9 cellular contexts compared by ENCODE assay signal in the genomic region with DNA sequence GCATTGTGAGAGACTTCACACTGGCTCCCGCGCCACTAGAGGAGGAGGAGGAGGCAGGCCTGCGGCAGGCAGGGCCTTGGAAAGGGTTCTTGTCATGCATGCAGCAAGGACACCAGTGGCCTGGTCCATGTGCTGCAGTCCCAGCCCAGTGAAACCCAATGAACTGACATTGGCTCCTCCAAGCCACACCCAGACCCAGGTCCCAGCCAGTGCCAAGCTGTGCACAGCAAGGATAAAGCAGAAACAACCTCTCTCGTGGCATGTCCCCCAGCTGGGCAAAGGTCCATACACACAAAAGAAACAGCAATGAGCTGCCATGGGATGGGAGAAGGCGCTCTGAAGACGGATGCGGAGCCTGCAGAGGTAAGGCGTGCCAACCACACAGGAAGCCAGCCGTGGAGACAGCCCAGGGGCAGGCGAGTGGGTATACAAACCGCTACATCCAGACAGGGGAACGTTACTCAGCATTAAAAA.
A peak's percentile ranks its signal among the peaks of the same experiment; 100 is the strongest.
DNase-seq lines count a peak whose midpoint lies in the region; ATAC-seq and TF ChIP-seq lines count a peak whose summit lies in the region.
"Had no signal": no experiment of that assay in that cellular context is flagged by ENCODE, and none has a peak within 500 bp of the region (broad histone marks: within the 10 kb centered on the region; RNA-seq: fewer than 3 reads in every experiment).

No MANE protein-coding gene starts in this region.

- H3K27me3 Mint-ChIP-seq in CD4-positive, alpha-beta T cell = no peaks in the 10 kb centered on the region
- H3K27me3 Mint-ChIP-seq in activated T-helper 1 cell treated with anti-CD3 and anti-CD28 coated beads, Interleukin-12 subunit alpha, Interleukin-12 subunit beta, Interleukin-2, Interleukin-4 antibody, amounts not matched to agents 30 ng/mL and 10 ng/mL and 1 ng/mL, durations not matched to agents 14 hours and 24 hours and 36 hours (ENCODE audit: insufficient read depth) = no peaks in the 10 kb centered on the region
- no peaks in the 10 kb centered on the region for H3K27me3 Mint-ChIP-seq in naive thymus-derived CD8-positive, alpha-beta T cell
- H3K27me3 Mint-ChIP-seq in mesothelial cell of epicardium (ENCODE audit: low read depth) (no peaks in the 10 kb centered on the region), HFFc6 (ENCODE audit: insufficient read depth) (peaks cover 12% of the 10 kb centered on the region)

- POLR2A ChIA-PET in CD4-positive, alpha-beta T cell (lab: Charles Lee) = interaction anchor here (0.8 to 2.9 kb wide), 17 partner anchors 10 to 140 kb away, joined by 3 to 14 read pairs (median 4); partner anchors contain the start of gene SECISBP2
- POLR2A ChIA-PET in naive thymus-derived CD8-positive, alpha-beta T cell (lab: Charles Lee) = interaction anchor here (0.6 to 3.1 kb wide), 12 partner anchors 10 to 140 kb away, joined by 3 to 14 read pairs (median 4); no protein-coding TSS in a partner anchor

- peak overlapping the region; percentile 75 for H3K4me3 Mint-ChIP-seq in CD4-positive, alpha-beta T cell
- peak overlapping the region; percentile 75 for H3K4me3 Mint-ChIP-seq in activated T-helper 1 cell treated with anti-CD3 and anti-CD28 coated beads, Interleukin-12 subunit alpha, Interleukin-12 subunit beta, Interleukin-2, Interleukin-4 antibody, amounts not matched to agents 30 ng/mL and 10 ng/mL and 1 ng/mL, durations not matched to agents 14 hours and 24 hours and 36 hours
- H3K4me3 Mint-ChIP-seq in naive thymus-derived CD8-positive, alpha-beta T cell = peak overlapping the region; percentile 34 to 85 (median 74)
- H3K4me3 Mint-ChIP-seq in mesothelial cell of epicardium (no peak overlapping the region), HFFc6 (no peak overlapping the region)

- DNase-seq in CD4-positive, alpha-beta T cell = peak; percentile 57 to 78 (median 72)
- DNase-seq in NB4 (ENCODE audit: low read depth) (peak; percentile 61), NCI-H2227 treated with DMSO at 0.1 percent for 48 hours (lab: John Stamatoyannopoulos, UW) (no peak), mesothelial cell of epicardium (ENCODE audit: low spot score in 2 of 2, unreplicated experiment in 2 of 2) (no peak), amniotic stem cell (lab: John Stamatoyannopoulos, UW) (no peak), HFFc6 (no peak)
- peak; percentile 61 for DNase-seq in activated T-helper 1 cell treated with anti-CD3 and anti-CD28 coated beads, Interleukin-12 subunit alpha, Interleukin-12 subunit beta, Interleukin-2, Interleukin-4 antibody, amounts not matched to agents 30 ng/mL and 10 ng/mL and 1 ng/mL, durations not matched to agents 14 hours and 24 hours and 36 hours (ENCODE audit: low spot score)
- peak; percentile 40 to 80 (median 64) for DNase-seq in naive thymus-derived CD8-positive, alpha-beta T cell
- DNase-seq: GM23248 had no signal

- H3K4me3 ChIP-seq in NB4 (ENCODE audit: low read depth, low read length) = no peak overlapping the region
- H3K4me3 ChIP-seq: GM23248 had no signal

- H3K9me3 ChIP-seq in CD4-positive, alpha-beta T cell (ENCODE audit: control insufficient read depth, low read length) = no peaks in the 10 kb centered on the region

- H3K4me1 Mint-ChIP-seq in CD4-positive, alpha-beta T cell (ENCODE audit: low read depth) = peaks cover 83% of the 10 kb centered on the region
- H3K4me1 Mint-ChIP-seq in activated T-helper 1 cell treated with anti-CD3 and anti-CD28 coated beads, Interleukin-12 subunit alpha, Interleukin-12 subunit beta, Interleukin-2, Interleukin-4 antibody, amounts not matched to agents 30 ng/mL and 10 ng/mL and 1 ng/mL, durations not matched to agents 14 hours and 24 hours and 36 hours (ENCODE audit: low read depth) = peaks cover 83% of the 10 kb centered on the region
- peaks cover 64 to 98% (median 96%) of the 10 kb centered on the region in 4 donors for H3K4me1 Mint-ChIP-seq in naive thymus-derived CD8-positive, alpha-beta T cell
- H3K4me1 Mint-ChIP-seq in mesothelial cell of epicardium = peaks cover 4% of the 10 kb centered on the region
- no peaks in the 10 kb centered on the region for H3K4me1 Mint-ChIP-seq in HFFc6 (ENCODE audit: low read depth)

- ATAC-seq in CD4-positive, alpha-beta T cell (ENCODE audit: poor library complexity) = peak; percentile 95
- ATAC-seq in naive thymus-derived CD8-positive, alpha-beta T cell = peak; percentile 92 to 97

- intact Hi-C loops in CD4-positive, alpha-beta T cell (cut with DNase I, micrococcal nuclease) = loop anchor here in 1 of 2 experiments (1.0 to 5.0 kb wide), 2 partner anchors 11 to 139 kb away; no protein-coding TSS in a partner anchor
- intact Hi-C loops in activated T-helper 1 cell treated with anti-CD3 and anti-CD28 coated beads, Interleukin-12 subunit alpha, Interleukin-12 subunit beta, Interleukin-2, Interleukin-4 antibody, amounts not matched to agents 30 ng/mL and 10 ng/mL and 1 ng/mL, durations not matched to agents 14 hours and 24 hours and 36 hours (cut with micrococcal nuclease) = loop anchor here (2.0 kb wide), 1 partner anchor 34 kb away; no protein-coding TSS in a partner anchor

- no peak for TF ChIP-seq CTCF in CD4-positive, alpha-beta T cell (IDR thresholded peaks at IDR 0.05)
- no peak for TF ChIP-seq CTCF in NB4 (IDR thresholded peaks at IDR 0.05; ENCODE audit: low read depth, low read length)
- TF ChIP-seq CTCF in mesothelial cell of epicardium (IDR thresholded peaks at IDR 0.05; ENCODE audit: unreplicated experiment) = no peak
- no peak for TF ChIP-seq CTCF in HFFc6 (IDR thresholded peaks at IDR 0.05)

- H3K9me3 Mint-ChIP-seq in CD4-positive, alpha-beta T cell = no peaks in the 10 kb centered on the region
- H3K9me3 Mint-ChIP-seq in activated T-helper 1 cell treated with anti-CD3 and anti-CD28 coated beads, Interleukin-12 subunit alpha, Interleukin-12 subunit beta, Interleukin-2, Interleukin-4 antibody, amounts not matched to agents 30 ng/mL and 10 ng/mL and 1 ng/mL, durations not matched to agents 14 hours and 24 hours and 36 hours = peaks cover 5% of the 10 kb centered on the region
- H3K9me3 Mint-ChIP-seq in naive thymus-derived CD8-positive, alpha-beta T cell = peaks cover 0 to 8% (median 4%) of the 10 kb centered on the region in 9 donors
- H3K9me3 Mint-ChIP-seq in mesothelial cell of epicardium = peaks cover 11% of the 10 kb centered on the region
- peaks cover 5% of the 10 kb centered on the region for H3K9me3 Mint-ChIP-seq in HFFc6

- peak overlapping the region; percentile 32 for H3K27ac ChIP-seq in CD4-positive, alpha-beta T cell (ENCODE audit: low read depth, low read length)
- H3K27ac ChIP-seq: GM23248 had no signal

- peak overlapping the region; percentile 87 for H3K27ac Mint-ChIP-seq in CD4-positive, alpha-beta T cell
- H3K27ac Mint-ChIP-seq in activated T-helper 1 cell treated with anti-CD3 and anti-CD28 coated beads, Interleukin-12 subunit alpha, Interleukin-12 subunit beta, Interleukin-2, Interleukin-4 antibody, amounts not matched to agents 30 ng/mL and 10 ng/mL and 1 ng/mL, durations not matched to agents 14 hours and 24 hours and 36 hours = peak overlapping the region; percentile 96
- H3K27ac Mint-ChIP-seq in naive thymus-derived CD8-positive, alpha-beta T cell = peak overlapping the region; percentile 79 to 92 (median 87)
- H3K27ac Mint-ChIP-seq in mesothelial cell of epicardium = no peak overlapping the region
- H3K27ac Mint-ChIP-seq in HFFc6 = no peak overlapping the region

- CTCF ChIA-PET in CD4-positive, alpha-beta T cell (lab: Charles Lee) = interaction anchor here (0.9 to 3.3 kb wide), 5 partner anchors 9 to 141 kb away, joined by 3 to 16 read pairs (median 4); no protein-coding TSS in a partner anchor

- H3K36me3 Mint-ChIP-seq in CD4-positive, alpha-beta T cell (ENCODE audit: low read depth) = peaks cover 99% of the 10 kb centered on the region
- peaks cover 78% of the 10 kb centered on the region for H3K36me3 Mint-ChIP-seq in activated T-helper 1 cell treated with anti-CD3 and anti-CD28 coated beads, Interleukin-12 subunit alpha, Interleukin-12 subunit beta, Interleukin-2, Interleukin-4 antibody, amounts not matched to agents 30 ng/mL and 10 ng/mL and 1 ng/mL, durations not matched to agents 14 hours and 24 hours and 36 hours (ENCODE audit: low read depth)
- H3K36me3 Mint-ChIP-seq in naive thymus-derived CD8-positive, alpha-beta T cell = peaks cover 5 to 88% (median 21%) of the 10 kb centered on the region in 3 donors
- H3K36me3 Mint-ChIP-seq in mesothelial cell of epicardium (peaks cover 24% of the 10 kb centered on the region), HFFc6 (ENCODE audit: low read depth) (peaks cover 4% of the 10 kb centered on the region; the same call in 1 of the 2 replicates)

- no peak for TF ChIP-seq POLR2A in NB4 (IDR thresholded peaks at IDR 0.05; ENCODE audit: extremely low read depth, insufficient read length)

- H3K27me3 ChIP-seq in CD4-positive, alpha-beta T cell (ENCODE audit: control insufficient read depth, insufficient read depth, low read length) = no peaks in the 10 kb centered on the region

Comparison
In these comparisons a context has a peak if more than half of its experiments do, and no peak if none do; other contexts are left out.
1. DNase-seq: peak in CD4-positive, alpha-beta T cell (10 of 10), NB4 (single experiment), activated T-helper 1 cell treated with anti-CD3 and anti-CD28 coated beads, Interleukin-12 subunit alpha, Interleukin-12 subunit beta, Interleukin-2, Interleukin-4 antibody, amounts not matched to agents 30 ng/mL and 10 ng/mL and 1 ng/mL, durations not matched to agents 14 hours and 24 hours and 36 hours (single experiment) and naive thymus-derived CD8-positive, alpha-beta T cell (10 of 10); none in NCI-H2227 treated with DMSO at 0.1 percent for 48 hours (single experiment), mesothelial cell of epicardium (0 of 2), amniotic stem cell (single experiment) and HFFc6 (single experiment).
2. H3K27ac Mint-ChIP-seq: peak in CD4-positive, alpha-beta T cell (single experiment), activated T-helper 1 cell treated with anti-CD3 and anti-CD28 coated beads, Interleukin-12 subunit alpha, Interleukin-12 subunit beta, Interleukin-2, Interleukin-4 antibody, amounts not matched to agents 30 ng/mL and 10 ng/mL and 1 ng/mL, durations not matched to agents 14 hours and 24 hours and 36 hours (single experiment) and naive thymus-derived CD8-positive, alpha-beta T cell (10 of 10); none in mesothelial cell of epicardium (single experiment) and HFFc6 (single experiment).
3. H3K4me3 Mint-ChIP-seq: peak in CD4-positive, alpha-beta T cell (single experiment), activated T-helper 1 cell treated with anti-CD3 and anti-CD28 coated beads, Interleukin-12 subunit alpha, Interleukin-12 subunit beta, Interleukin-2, Interleukin-4 antibody, amounts not matched to agents 30 ng/mL and 10 ng/mL and 1 ng/mL, durations not matched to agents 14 hours and 24 hours and 36 hours (single experiment) and naive thymus-derived CD8-positive, alpha-beta T cell (10 of 10); none in mesothelial cell of epicardium (single experiment) and HFFc6 (single experiment).